ENCODE assay signal across 8 cellular contexts in genomic region chr9:10366171-10366779, GRCh38.
DNase-seq lines count a peak whose midpoint lies in the region; ATAC-seq and TF ChIP-seq lines count a peak whose summit lies in the region.

No MANE protein-coding gene starts in this region.

- H3K27ac Mint-ChIP-seq in CD14-positive monocyte (no peak overlapping the region), chondrocyte (ENCODE audit: unreplicated experiment) (no peak overlapping the region), mesothelial cell of epicardium (no peak overlapping the region)

- TF ChIP-seq CTCF in CD14-positive monocyte (IDR thresholded peaks at IDR 0.05) (peak; percentile 28), chondrocyte (IDR thresholded peaks at IDR 0.05) (peak; percentile 84), mesothelial cell of epicardium (IDR thresholded peaks at IDR 0.05; ENCODE audit: unreplicated experiment) (peak; percentile 62)

- no peak for DNase-seq in CD14-positive monocyte (ENCODE audit: low spot score)
- peak; percentile 25 for DNase-seq in NCI-H460 (ENCODE audit: extremely low read depth, low read depth)
- DNase-seq in chondrocyte (ENCODE audit: low spot score), result no peak
- no peak for DNase-seq in mesothelial cell of epicardium (ENCODE audit: low spot score in 2 of 2, unreplicated experiment in 2 of 2)
- no peak for DNase-seq in effector CD8-positive, alpha-beta T cell (lab: John Stamatoyannopoulos, UW)
- no peak for DNase-seq in stimulated activated CD4-positive, alpha-beta T cell treated with anti-CD3 and anti-CD28 coated beads, Interleukin-4, amount 100 ng/mL, for 1 hour

- no peaks in the 10 kb centered on the region for H3K36me3 Mint-ChIP-seq in CD14-positive monocyte
- no peaks in the 10 kb centered on the region for H3K36me3 Mint-ChIP-seq in chondrocyte (ENCODE audit: low read depth)
- H3K36me3 Mint-ChIP-seq in mesothelial cell of epicardium, result no peaks in the 10 kb centered on the region

- H3K9me3 Mint-ChIP-seq in CD14-positive monocyte (no peaks in the 10 kb centered on the region), chondrocyte (ENCODE audit: low read depth) (no peaks in the 10 kb centered on the region), mesothelial cell of epicardium (no peaks in the 10 kb centered on the region)

- H3K4me1 Mint-ChIP-seq in CD14-positive monocyte (no peaks in the 10 kb centered on the region), chondrocyte (ENCODE audit: low read depth) (no peaks in the 10 kb centered on the region), mesothelial cell of epicardium (peaks cover 2% of the 10 kb centered on the region)

- peak; percentile 91 for ATAC-seq in GM19035 (IDR thresholded peaks at IDR 0.05; ENCODE audit: unreplicated experiment)
- ATAC-seq in HG03159 (IDR thresholded peaks at IDR 0.05; ENCODE audit: unreplicated experiment), result peak; percentile 95

- H3K4me3 Mint-ChIP-seq in CD14-positive monocyte, result no peak overlapping the region
- H3K4me3 Mint-ChIP-seq in chondrocyte (ENCODE audit: unreplicated experiment), result no peak overlapping the region
- H3K4me3 Mint-ChIP-seq in mesothelial cell of epicardium, result no peak overlapping the region

- H3K27me3 Mint-ChIP-seq in CD14-positive monocyte (ENCODE audit: low read depth in 3 of 3) (no peaks in the 10 kb centered on the region), chondrocyte (ENCODE audit: low read depth) (peaks cover 21% of the 10 kb centered on the region), mesothelial cell of epicardium (ENCODE audit: low read depth) (peaks cover 4% of the 10 kb centered on the region)

- intact Hi-C loops in CD14-positive monocyte (cut with micrococcal nuclease), result no loop called here

Comparison
In these comparisons a context has a peak if more than half of its experiments do, and no peak if none do; other contexts are left out.
1. CTCF ChIP-seq: peak in every context shown above with its lines; median percentile 84 in chondrocyte; 62 in mesothelial cell of epicardium; 28 in CD14-positive monocyte.